Comparison of ENCODE assay signal across 8 cellular contexts in the genomic region with DNA sequence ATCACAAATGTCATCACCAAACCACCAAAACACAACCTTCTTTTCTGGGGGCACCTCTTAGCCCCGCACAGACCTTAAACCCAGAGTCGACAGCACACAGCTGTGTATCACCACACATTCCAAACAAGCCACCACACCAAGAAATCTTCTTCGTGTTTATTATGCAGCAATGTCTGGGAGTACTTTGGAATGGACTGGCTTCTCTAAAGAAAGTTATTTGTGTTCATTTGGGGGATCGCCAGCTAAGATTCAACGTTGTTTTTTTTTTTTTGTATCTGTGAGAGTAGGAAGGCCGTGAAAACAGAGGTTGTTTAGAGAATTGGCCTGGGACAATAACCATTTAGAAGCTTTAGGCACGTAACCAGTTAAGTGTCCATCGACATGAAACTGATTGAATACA. TPM values are rescaled to one million over a fixed set of nuclear protein-coding genes. Genes with fewer than 3 reads are reported as not detected.
A peak's percentile ranks its signal among the peaks of the same experiment; 100 is the strongest.
DNase-seq lines count a peak whose midpoint lies in the region; ATAC-seq, FAIRE-seq and TF ChIP-seq lines count a peak whose summit lies in the region.

No MANE protein-coding gene starts in this region.

- POLR2A ChIA-PET in HepG2 (lab: Yijun Ruan, JAX), result interaction anchor here (0.6 to 1.8 kb wide), 6 partner anchors 10 to 206 kb away, joined by 3 to 5 read pairs (median 4); no protein-coding TSS in a partner anchor

- no peaks in the 10 kb centered on the region for H3K36me3 ChIP-seq in HepG2 (replicated peaks in 1 of 2; ENCODE audit: control insufficient read depth in 1 of 2, insufficient read depth in 2 of 2, low read length in 2 of 2)
- peaks cover 0 to 6% (median 0%) of the 10 kb centered on the region in 4 donors for H3K36me3 ChIP-seq in right lobe of liver
- no peaks in the 10 kb centered on the region for H3K36me3 ChIP-seq in body of pancreas (replicated peaks in 1 of 2; ENCODE audit: insufficient read depth in 1 of 2, low read depth in 2 of 2)
- H3K36me3 ChIP-seq in muscle layer of colon (ENCODE audit: insufficient read depth, low read length), result no peaks in the 10 kb centered on the region

- peak overlapping the region; percentile 96 for H3K4me2 ChIP-seq in HepG2 (ENCODE audit: low read depth, low read length)

- no peaks in the 10 kb centered on the region for H3K9me3 ChIP-seq in HepG2 (ENCODE audit: low read length)
- H3K9me3 ChIP-seq in right lobe of liver, result no peaks in the 10 kb centered on the region
- no peaks in the 10 kb centered on the region for H3K9me3 ChIP-seq in body of pancreas
- no peaks in the 10 kb centered on the region for H3K9me3 ChIP-seq in muscle layer of colon (ENCODE audit: low read length)

- DNase-seq in HepG2 (ENCODE audit: low spot score) (no peak), right lobe of liver (no peak), body of pancreas (no peak), NCI-H226 (no peak), GM10266 (ENCODE audit: extremely low spot score) (no peak), NCI-H2107 (lab: John Stamatoyannopoulos, UW) (no peak), DMS153 (lab: John Stamatoyannopoulos, UW) (no peak)

- no peak for TF ChIP-seq POLR2A in HepG2 (IDR thresholded peaks at IDR 0.05; ENCODE audit: insufficient read depth in 1 of 2, low read depth in 2 of 2, low read length in 2 of 2)
- no peak for TF ChIP-seq POLR2A in right lobe of liver (IDR thresholded peaks at IDR 0.05)
- no peak for TF ChIP-seq POLR2A in body of pancreas (IDR thresholded peaks at IDR 0.05)

- ATAC-seq in HepG2, result peak; percentile 32
- ATAC-seq in right lobe of liver, result no peak
- ATAC-seq in body of pancreas, result no peak

- H3K27me3 ChIP-seq in HepG2 (ENCODE audit: control insufficient read depth in 1 of 2, insufficient read depth in 2 of 2, low read length in 2 of 2), result no peaks in the 10 kb centered on the region; a peak in 1 of 5 replicates
- H3K27me3 ChIP-seq in right lobe of liver, result no peaks in the 10 kb centered on the region
- no peaks in the 10 kb centered on the region for H3K27me3 ChIP-seq in body of pancreas
- no peaks in the 10 kb centered on the region for H3K27me3 ChIP-seq in muscle layer of colon (ENCODE audit: control insufficient read depth in 1 of 2, insufficient read depth in 2 of 2, low read length in 2 of 2)

- H3K4me1 ChIP-seq in HepG2 (ENCODE audit: insufficient read depth, low read length) (peaks cover 48% of the 10 kb centered on the region), right lobe of liver (peaks cover 0 to 4% (median 0%) of the 10 kb centered on the region in 4 donors), body of pancreas (peaks cover 29% of the 10 kb centered on the region), muscle layer of colon (ENCODE audit: insufficient read depth, low read length) (peaks cover 23% of the 10 kb centered on the region)

- peak overlapping the region; percentile 55 for H2AFZ ChIP-seq in HepG2 (ENCODE audit: low read length)

- in situ Hi-C loops in HepG2 (cut with HindIII; ENCODE audit: extremely low pct_ligation_motif_present, low pct_unique_long_range_greater_than_20kb), result no loop called here

- H3K4me3 ChIP-seq in HepG2 (replicated peaks in 1 of 3; ENCODE audit: insufficient read depth in 1 of 3, low read depth in 2 of 3, low read length in 3 of 3) (peak overlapping the region; percentile 60 to 95 (median 75)), right lobe of liver (no peak overlapping the region), body of pancreas (no peak overlapping the region), muscle layer of colon (ENCODE audit: low read depth in 1 of 2, low read length in 2 of 2) (no peak overlapping the region)

- no TSS peak for BruUV-seq in HepG2 (replicated peaks; lab: Mats Ljungman, UMichigan)

- TF ChIP-seq EP300 in HepG2 (IDR thresholded peaks at IDR 0.05; ENCODE audit: low read depth in 2 of 2, low read length in 2 of 2) (no peak), HepG2 (CRISPR knock-in tag; IDR thresholded peaks at IDR 0.05; ENCODE audit: borderline replicate concordance) (no peak)

- FAIRE-seq in HepG2 (lab: Jason Lieb, UNC), result peak; percentile 50

- H3K79me2 ChIP-seq in HepG2 (ENCODE audit: insufficient read depth, low read length), result peaks cover 18% of the 10 kb centered on the region

- H4K20me1 ChIP-seq in HepG2 (ENCODE audit: insufficient read depth, low read length), result no peaks in the 10 kb centered on the region

- no peak for TF ChIP-seq RAD21 in HepG2 (CRISPR knock-in tag; IDR thresholded peaks at IDR 0.05)

- CTCF ChIA-PET in HepG2 (lab: Yijun Ruan, JAX; ENCODE audit: low intra/inter-chr PET ratio, low total read pairs), result no interaction called here

- H3K27ac ChIP-seq in HepG2 (ENCODE audit: extremely low read length, insufficient read depth, low read length) (peak overlapping the region; percentile 79), right lobe of liver (no peak overlapping the region), body of pancreas (peak overlapping the region; percentile 84 to 97 (median 90)), muscle layer of colon (ENCODE audit: low read depth, low read length) (peak overlapping the region; percentile 86)

- H3K9ac ChIP-seq in HepG2 (ENCODE audit: insufficient read depth, low read depth, low read length), result peak overlapping the region; percentile 75
- peak overlapping the region; percentile 2 for H3K9ac ChIP-seq in muscle layer of colon (ENCODE audit: low read length)

- WGBS in HepG2 (ENCODE audit: low lambda C conversion rate), result 8% methylated on average over 8 of the region's 8 CpGs
- WGBS in right lobe of liver (ENCODE audit: insufficient coverage, low coverage, low lambda C conversion rate, missing lambda C conversion rate), result 53% methylated on average over 8 of the region's 8 CpGs
- WGBS in body of pancreas, 2 donors, result 58 to 61% methylated on average over 8 of the region's 8 CpGs

- TF ChIP-seq CTCF in HepG2 (CRISPR knock-in tag; IDR thresholded peaks at IDR 0.05) (no peak), right lobe of liver (IDR thresholded peaks at IDR 0.05) (no peak), body of pancreas (IDR thresholded peaks at IDR 0.05) (no peak), GM10266 (IDR thresholded peaks at IDR 0.05; ENCODE audit: control insufficient read depth, insufficient read depth, low read depth, missing control alignments) (no peak)

- intact Hi-C loops in HepG2 (cut with micrococcal nuclease; ENCODE audit: unreplicated experiment), result loop anchor here (2.0 kb wide), 2 partner anchors 63 to 73 kb away; no protein-coding TSS in a partner anchor
- intact Hi-C loops in right lobe of liver (cut with DNase I), result no loop called here
- intact Hi-C loops in body of pancreas (cut with DNase I), result no loop called here

TF ChIP-seq in HepG2, 621 proteins besides CTCF, POLR2A, EP300 and RAD21 (continues in another document):
- TF ChIP-seq ZEB1 (IDR thresholded peaks at IDR 0.05; ENCODE audit: insufficient replicate concordance, low read depth) (peak; percentile 1), HOXD1 (CRISPR knock-in tag; IDR thresholded peaks at IDR 0.05) (no peak), ZNF543 (CRISPR knock-in tag; IDR thresholded peaks at IDR 0.05) (no peak)

RNA-seq across cellular contexts. Expression of a gene that starts 1.0 kb away (rescaled TPM):
- total RNA-seq in HepG2 (2016; rRNA removed; fragmentation: Illumina TruSeq; extraction: Trizol) (48.8 and 57.6 TPM in 2 replicates), right lobe of liver (10 to 100 TPM in 4 of 6 experiments, 1 to 10 TPM in 2; 6.3 to 13.0 (median 11.4) TPM), body of pancreas (10 to 100 TPM; 23.1 to 31.1 TPM)
- 39.9 and 45.9 TPM in 2 replicates for total RNA-seq in HepG2 (2016; cell fraction: cytosol; rRNA removed; fragmentation: Illumina TruSeq; extraction: Trizol; ENCODE audit: low read depth)
- 47.0 and 59.0 TPM in 2 replicates for total RNA-seq in HepG2 (2016; cell fraction: insoluble cytoplasmic fraction; rRNA removed; fragmentation: Illumina TruSeq; extraction: Trizol)
- 58.3 and 61.7 TPM in 2 replicates for total RNA-seq in HepG2 (2016; cell fraction: membrane; rRNA removed; fragmentation: Illumina TruSeq; extraction: Trizol)
- 43.8 and 50.9 TPM in 2 replicates for total RNA-seq in HepG2 (2016; cell fraction: nucleus; rRNA removed; fragmentation: Illumina TruSeq; extraction: Trizol)
- 63.9 and 77.8 TPM in 2 replicates for polyA plus RNA-seq in HepG2 (2011; rRNA removed)
- polyA plus RNA-seq in HepG2 (2011; cell fraction: cytosol; rRNA removed), result 54.2 and 69.3 TPM in 2 replicates
- 41.4 and 43.8 TPM in 2 replicates for polyA plus RNA-seq in HepG2 (2011; cell fraction: nucleus; rRNA removed)
- polyA plus RNA-seq in HepG2 (2012), result 63.9 and 78.6 TPM in 2 replicates
- polyA plus RNA-seq in HepG2 (2016; cell fraction: cytosol; fragmentation: Illumina TruSeq; extraction: Trizol; ENCODE audit: low read depth), result 42.6 and 42.8 TPM in 2 replicates
- 97.1 and 99.3 TPM in 2 replicates for polyA plus RNA-seq in HepG2 (2016; cell fraction: insoluble cytoplasmic fraction; fragmentation: Illumina TruSeq; extraction: Trizol; ENCODE audit: low read depth)
- polyA plus RNA-seq in HepG2 (2016; cell fraction: membrane; fragmentation: Illumina TruSeq; extraction: Trizol; ENCODE audit: low read depth), result 64.5 and 75.8 TPM in 2 replicates
- 77.8 and 83.9 TPM in 2 replicates for polyA plus RNA-seq in HepG2 (2016; cell fraction: nucleus; fragmentation: Illumina TruSeq; extraction: Trizol; ENCODE audit: insufficient read depth, low read depth)
- 12.5 and 38.7 TPM in 2 replicates for polyA minus RNA-seq in HepG2 (2011; rRNA and poly(A)+ RNA removed; ENCODE audit: low replicate concordance)
- polyA minus RNA-seq in HepG2 (2011; cell fraction: cytosol; rRNA and poly(A)+ RNA removed), result 31.0 and 41.1 TPM in 2 replicates
- 85.1 and 103 TPM in 2 replicates for polyA minus RNA-seq in HepG2 (2011; cell fraction: nucleus; rRNA and poly(A)+ RNA removed)

Comparison
In these comparisons a context has a peak if more than half of its experiments do, and no peak if none do; other contexts are left out.
1. H3K27ac ChIP-seq: peak in HepG2 (single experiment), body of pancreas (4 of 4) and muscle layer of colon (single experiment); none in right lobe of liver (0 of 3).
2. H3K4me3 ChIP-seq: peak in HepG2 (3 of 3); none in right lobe of liver (0 of 3), body of pancreas (0 of 2) and muscle layer of colon (0 of 2).